25 cellular contexts compared by ENCODE assay signal in genomic region chr17:46127524-46127923, GRCh38.
A peak's percentile ranks its signal among the peaks of the same experiment; 100 is the strongest.
DNase-seq lines count a peak whose midpoint lies in the region; ATAC-seq, FAIRE-seq and TF ChIP-seq lines count a peak whose summit lies in the region.
"Had no signal": no experiment of that assay in that cellular context is flagged by ENCODE, and none has a peak within 500 bp of the region (broad histone marks: within the 10 kb centered on the region; RNA-seq: fewer than 3 reads in every experiment).

No MANE protein-coding gene starts in this region.

- H3K4me3 Mint-ChIP-seq in activated naive CD4-positive, alpha-beta T cell treated with anti-CD3 and anti-CD28 coated beads, Interleukin-2, amount 50 U/mL, for 24 hours = peak overlapping the region; percentile 9
- no peak overlapping the region for H3K4me3 Mint-ChIP-seq in activated naive CD4-positive, alpha-beta T cell treated with anti-CD3 and anti-CD28 coated beads, Interleukin-2, amount 10 ng/mL, durations not matched to agents 7 days and 5 days
- H3K4me3 Mint-ChIP-seq in CD4-positive, alpha-beta memory T cell = peak overlapping the region in 2 of 8 donors; percentile 17 to 47
- H3K4me3 Mint-ChIP-seq in WTC11 (no peak overlapping the region), mesothelial cell of epicardium (no peak overlapping the region)
- H3K4me3 Mint-ChIP-seq: B cell, HFFc6 had no signal

- H3K9me3 ChIP-seq in CD4-positive, alpha-beta memory T cell (ENCODE audit: control insufficient read depth in 1 of 2, low read length in 2 of 2) = no peaks in the 10 kb centered on the region
- H3K9me3 ChIP-seq in small intestine (ENCODE audit: control insufficient read depth, low read depth) = no peaks in the 10 kb centered on the region
- H3K9me3 ChIP-seq: SJCRH30 had no signal

- POLR2A ChIA-PET in CD4-positive, alpha-beta memory T cell (lab: Charles Lee; ENCODE audit: partially characterized antibody) = interaction anchor here (1.5 kb wide), 1 partner anchor 65 kb away, joined by 3 read pairs; the partner anchor contains the start of gene KANSL1
- POLR2A ChIA-PET in WTC11 (lab: Charles Lee) = no interaction called here

- no peaks in the 10 kb centered on the region for H3K9me3 Mint-ChIP-seq in activated naive CD4-positive, alpha-beta T cell treated with anti-CD3 and anti-CD28 coated beads, Interleukin-2, amount 50 U/mL, for 24 hours
- H3K9me3 Mint-ChIP-seq in activated naive CD4-positive, alpha-beta T cell treated with anti-CD3 and anti-CD28 coated beads, Interleukin-2, amount 10 ng/mL, durations not matched to agents 7 days and 5 days = no peaks in the 10 kb centered on the region
- H3K9me3 Mint-ChIP-seq in CD4-positive, alpha-beta memory T cell = no peaks in the 10 kb centered on the region
- H3K9me3 Mint-ChIP-seq in WTC11 (no peaks in the 10 kb centered on the region), mesothelial cell of epicardium (no peaks in the 10 kb centered on the region)
- H3K9me3 Mint-ChIP-seq: HFFc6 had no signal

- no peak for DNase-seq in activated naive CD4-positive, alpha-beta T cell treated with anti-CD3 and anti-CD28 coated beads, Interleukin-2, amount 10 ng/mL, durations not matched to agents 7 days and 5 days
- no peak for DNase-seq in CD4-positive, alpha-beta memory T cell
- DNase-seq in WTC11 (ENCODE audit: low spot score) (no peak), mesothelial cell of epicardium (ENCODE audit: low spot score in 2 of 2, unreplicated experiment in 2 of 2) (no peak), small intestine (no peak), pons (ENCODE audit: low spot score) (no peak), posterior vena cava (ENCODE audit: low spot score) (no peak)
- DNase-seq: GM23248, H7, HFFc6, KG1, NCI-H1048, NCI-H1417 treated with DMSO at 0.1 percent for 48 hours, NCI-H187, NCI-H2171 treated with DMSO at 0.1 percent for 48 hours, NCI-H748 treated with DMSO at 0.1 percent for 48 hours, SJCRH30 had no signal

- intact Hi-C loops in CD4-positive, alpha-beta memory T cell (cut with micrococcal nuclease) = no loop called here
- intact Hi-C loops in posterior vena cava (cut with DNase I) = no loop called here

- CTCF ChIA-PET in activated naive CD4-positive, alpha-beta T cell treated with anti-CD3 and anti-CD28 coated beads, Interleukin-2, amount 10 ng/mL, durations not matched to agents 7 days and 5 days (lab: Charles Lee) = no interaction called here
- CTCF ChIA-PET in CD4-positive, alpha-beta memory T cell (lab: Charles Lee; ENCODE audit: partially characterized antibody) = no interaction called here
- CTCF ChIA-PET in WTC11 (lab: Charles Lee) = interaction anchor here (2.0 kb wide), 1 partner anchor 83 kb away, joined by 6 read pairs; no protein-coding TSS in a partner anchor

- peak overlapping the region; percentile 85 for H3K27ac Mint-ChIP-seq in activated naive CD4-positive, alpha-beta T cell treated with anti-CD3 and anti-CD28 coated beads, Interleukin-2, amount 50 U/mL, for 24 hours
- H3K27ac Mint-ChIP-seq in activated naive CD4-positive, alpha-beta T cell treated with anti-CD3 and anti-CD28 coated beads, Interleukin-2, amount 10 ng/mL, durations not matched to agents 7 days and 5 days = no peak overlapping the region
- H3K27ac Mint-ChIP-seq in CD4-positive, alpha-beta memory T cell = peak overlapping the region in 4 of 7 donors; percentile 2 to 63 (median 36)
- no peak overlapping the region; the same call in 1 of the 2 replicates for H3K27ac Mint-ChIP-seq in WTC11
- H3K27ac Mint-ChIP-seq in mesothelial cell of epicardium = peak overlapping the region; percentile 69
- H3K27ac Mint-ChIP-seq: B cell, HFFc6 had no signal

- FAIRE-seq in small intestine (lab: Jason Lieb, UNC) = no peak
- FAIRE-seq: D721Med, GM18507, HTR-8/SVneo, RCC 7860 had no signal

- WGBS in small intestine, 3 donors = 97 to 100% (median 99%) methylated on average over 2 of the region's 2 CpGs

- H3K27ac ChIP-seq in CD4-positive, alpha-beta memory T cell (ENCODE audit: low read depth, low read length) = no peak overlapping the region
- no peak overlapping the region for H3K27ac ChIP-seq in small intestine (ENCODE audit: low read depth in 1 of 2, low read length in 1 of 2)
- H3K27ac ChIP-seq: 22Rv1, C4-2B, GM23248, SJCRH30 had no signal

- no peaks in the 10 kb centered on the region for H3K27me3 Mint-ChIP-seq in activated naive CD4-positive, alpha-beta T cell treated with anti-CD3 and anti-CD28 coated beads, Interleukin-2, amount 50 U/mL, for 24 hours
- H3K27me3 Mint-ChIP-seq in activated naive CD4-positive, alpha-beta T cell treated with anti-CD3 and anti-CD28 coated beads, Interleukin-2, amount 10 ng/mL, durations not matched to agents 7 days and 5 days = no peaks in the 10 kb centered on the region
- H3K27me3 Mint-ChIP-seq in CD4-positive, alpha-beta memory T cell = no peaks in the 10 kb centered on the region
- H3K27me3 Mint-ChIP-seq in WTC11 (ENCODE audit: low read depth) (no peaks in the 10 kb centered on the region), mesothelial cell of epicardium (ENCODE audit: low read depth) (no peaks in the 10 kb centered on the region)
- H3K27me3 Mint-ChIP-seq: B cell had no signal

- TF ChIP-seq CTCF in WTC11 (IDR thresholded peaks at IDR 0.05) = no peak
- no peak for TF ChIP-seq CTCF in mesothelial cell of epicardium (IDR thresholded peaks at IDR 0.05; ENCODE audit: unreplicated experiment)

- H3K36me3 ChIP-seq in CD4-positive, alpha-beta memory T cell (ENCODE audit: insufficient read depth, low read length) = no peaks in the 10 kb centered on the region
- no peaks in the 10 kb centered on the region for H3K36me3 ChIP-seq in small intestine (ENCODE audit: control insufficient read depth in 2 of 2, insufficient read depth in 2 of 2, low read length in 2 of 2)
- H3K36me3 ChIP-seq: SJCRH30 had no signal

- peaks cover 95% of the 10 kb centered on the region for H3K4me1 ChIP-seq in CD4-positive, alpha-beta memory T cell (ENCODE audit: insufficient read depth, low read length)
- peaks cover 0 to 8% of the 10 kb centered on the region in 2 donors for H3K4me1 ChIP-seq in small intestine (ENCODE audit: control insufficient read depth in 2 of 2, insufficient read depth in 1 of 2, low read depth in 1 of 2, low read length in 1 of 2)
- H3K4me1 ChIP-seq: SJCRH30 had no signal

- no peaks in the 10 kb centered on the region for H3K27me3 ChIP-seq in CD4-positive, alpha-beta memory T cell (ENCODE audit: insufficient read depth, low read length)
- no peaks in the 10 kb centered on the region for H3K27me3 ChIP-seq in small intestine (ENCODE audit: control insufficient read depth in 2 of 2, insufficient read depth in 2 of 2, low read length in 2 of 2)
- H3K27me3 ChIP-seq: SJCRH30 had no signal

- no peak overlapping the region for H3K4me3 ChIP-seq in CD4-positive, alpha-beta memory T cell (ENCODE audit: low read length in 2 of 2)
- no peak overlapping the region for H3K4me3 ChIP-seq in small intestine (ENCODE audit: low read depth in 1 of 2, low read length in 2 of 2)
- H3K4me3 ChIP-seq: GM23248, SJCRH30 had no signal

- no peak for ATAC-seq in WTC11

- H3K4me1 Mint-ChIP-seq in activated naive CD4-positive, alpha-beta T cell treated with anti-CD3 and anti-CD28 coated beads, Interleukin-2, amount 50 U/mL, for 24 hours = peaks cover 95% of the 10 kb centered on the region
- H3K4me1 Mint-ChIP-seq in activated naive CD4-positive, alpha-beta T cell treated with anti-CD3 and anti-CD28 coated beads, Interleukin-2, amount 10 ng/mL, durations not matched to agents 7 days and 5 days = peaks cover 37% of the 10 kb centered on the region
- peaks cover 77 to 94% (median 85%) of the 10 kb centered on the region in 4 donors for H3K4me1 Mint-ChIP-seq in CD4-positive, alpha-beta memory T cell
- H3K4me1 Mint-ChIP-seq in WTC11 (peaks cover 79% of the 10 kb centered on the region), mesothelial cell of epicardium (peaks cover 45% of the 10 kb centered on the region)

- peaks cover 12% of the 10 kb centered on the region for H3K36me3 Mint-ChIP-seq in activated naive CD4-positive, alpha-beta T cell treated with anti-CD3 and anti-CD28 coated beads, Interleukin-2, amount 50 U/mL, for 24 hours
- peaks cover 27% of the 10 kb centered on the region for H3K36me3 Mint-ChIP-seq in activated naive CD4-positive, alpha-beta T cell treated with anti-CD3 and anti-CD28 coated beads, Interleukin-2, amount 10 ng/mL, durations not matched to agents 7 days and 5 days
- peaks cover 14 to 29% of the 10 kb centered on the region in 2 donors for H3K36me3 Mint-ChIP-seq in CD4-positive, alpha-beta memory T cell
- H3K36me3 Mint-ChIP-seq in WTC11 (no peaks in the 10 kb centered on the region), mesothelial cell of epicardium (peaks cover 2% of the 10 kb centered on the region)

TF ChIP-seq in WTC11, 78 proteins besides CTCF, POLR2A, EP300 and RAD21 (continues in another document):
- no peak for TF ChIP-seq HMGA2 (CRISPR knock-in tag; IDR thresholded peaks at IDR 0.05)
- TF ChIP-seq, protein P1, sequence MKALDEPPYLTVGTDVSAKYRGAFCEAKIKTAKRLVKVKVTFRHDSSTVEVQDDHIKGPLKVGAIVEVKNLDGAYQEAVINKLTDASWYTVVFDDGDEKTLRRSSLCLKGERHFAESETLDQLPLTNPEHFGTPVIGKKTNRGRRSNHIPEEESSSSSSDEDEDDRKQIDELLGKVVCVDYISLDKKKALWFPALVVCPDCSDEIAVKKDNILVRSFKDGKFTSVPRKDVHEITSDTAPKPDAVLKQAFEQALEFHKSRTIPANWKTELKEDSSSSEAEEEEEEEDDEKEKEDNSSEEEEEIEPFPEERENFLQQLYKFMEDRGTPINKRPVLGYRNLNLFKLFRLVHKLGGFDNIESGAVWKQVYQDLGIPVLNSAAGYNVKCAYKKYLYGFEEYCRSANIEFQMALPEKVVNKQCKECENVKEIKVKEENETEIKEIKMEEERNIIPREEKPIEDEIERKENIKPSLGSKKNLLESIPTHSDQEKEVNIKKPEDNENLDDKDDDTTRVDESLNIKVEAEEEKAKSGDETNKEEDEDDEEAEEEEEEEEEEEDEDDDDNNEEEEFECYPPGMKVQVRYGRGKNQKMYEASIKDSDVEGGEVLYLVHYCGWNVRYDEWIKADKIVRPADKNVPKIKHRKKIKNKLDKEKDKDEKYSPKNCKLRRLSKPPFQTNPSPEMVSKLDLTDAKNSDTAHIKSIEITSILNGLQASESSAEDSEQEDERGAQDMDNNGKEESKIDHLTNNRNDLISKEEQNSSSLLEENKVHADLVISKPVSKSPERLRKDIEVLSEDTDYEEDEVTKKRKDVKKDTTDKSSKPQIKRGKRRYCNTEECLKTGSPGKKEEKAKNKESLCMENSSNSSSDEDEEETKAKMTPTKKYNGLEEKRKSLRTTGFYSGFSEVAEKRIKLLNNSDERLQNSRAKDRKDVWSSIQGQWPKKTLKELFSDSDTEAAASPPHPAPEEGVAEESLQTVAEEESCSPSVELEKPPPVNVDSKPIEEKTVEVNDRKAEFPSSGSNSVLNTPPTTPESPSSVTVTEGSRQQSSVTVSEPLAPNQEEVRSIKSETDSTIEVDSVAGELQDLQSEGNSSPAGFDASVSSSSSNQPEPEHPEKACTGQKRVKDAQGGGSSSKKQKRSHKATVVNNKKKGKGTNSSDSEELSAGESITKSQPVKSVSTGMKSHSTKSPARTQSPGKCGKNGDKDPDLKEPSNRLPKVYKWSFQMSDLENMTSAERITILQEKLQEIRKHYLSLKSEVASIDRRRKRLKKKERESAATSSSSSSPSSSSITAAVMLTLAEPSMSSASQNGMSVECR (CRISPR knock-in tag; IDR thresholded peaks at IDR 0.05; ENCODE audit: borderline replicate concordance) = no peak

Comparison
In these comparisons a context has a peak if more than half of its experiments do, and no peak if none do; other contexts are left out.
1. H3K27ac Mint-ChIP-seq: peak in activated naive CD4-positive, alpha-beta T cell treated with anti-CD3 and anti-CD28 coated beads, Interleukin-2, amount 50 U/mL, for 24 hours (single experiment), CD4-positive, alpha-beta memory T cell (4 of 7) and mesothelial cell of epicardium (single experiment); none in activated naive CD4-positive, alpha-beta T cell treated with anti-CD3 and anti-CD28 coated beads, Interleukin-2, amount 10 ng/mL, durations not matched to agents 7 days and 5 days (single experiment) and WTC11 (single experiment).